8 cellular contexts compared by ENCODE assay signal in the genomic region with DNA sequence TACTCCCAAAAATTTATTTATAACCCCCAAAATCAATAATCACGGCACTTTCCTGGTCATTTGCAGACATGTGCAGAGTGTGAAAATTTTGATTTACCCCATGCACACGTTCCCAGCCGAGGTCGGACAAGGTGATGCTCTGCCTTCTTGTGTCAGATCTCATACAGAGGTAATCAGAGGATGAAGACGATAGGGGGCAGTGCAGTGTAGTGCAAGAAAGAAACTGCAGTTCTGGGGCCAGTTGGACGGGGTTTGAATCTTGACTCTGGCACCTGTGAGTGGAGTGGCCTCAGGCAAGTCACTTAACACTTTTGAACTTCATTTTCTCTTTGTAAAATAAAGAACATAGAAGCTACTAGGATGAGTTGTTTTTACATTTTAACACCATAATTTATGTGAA.
DNase-seq lines count a peak whose midpoint lies in the region; ATAC-seq and TF ChIP-seq lines count a peak whose summit lies in the region.

No MANE protein-coding gene starts in this region.

- peak; percentile 43 for ATAC-seq in HG02759 (IDR thresholded peaks at IDR 0.05; ENCODE audit: unreplicated experiment)

- dilution Hi-C loops in mammary epithelial cell (cut with HindIII; ENCODE audit: low sequenced_read_pairs) = no loop called here

- H3K27me3 ChIP-seq in mammary epithelial cell (ENCODE audit: insufficient read depth, low read length) = peaks cover 2% of the 10 kb centered on the region

- TF ChIP-seq CTCF in mammary epithelial cell (conservative IDR thresholded peaks at IDR 0.05 in 1 of 2, IDR thresholded peaks at IDR 0.05 in 1 of 2; ENCODE audit: extremely low read depth in 1 of 2, insufficient read depth in 1 of 2, low read depth in 1 of 2, low read length in 2 of 2) (peak; percentile 61 to 68), lower leg skin (IDR thresholded peaks at IDR 0.05) (no peak)

- no peaks in the 10 kb centered on the region for H4K20me1 ChIP-seq in mammary epithelial cell (ENCODE audit: insufficient read depth, low read length)

- no peak overlapping the region for H3K4me2 ChIP-seq in mammary epithelial cell (ENCODE audit: insufficient read depth, low read depth, low read length)

- no TSS peak for BruUV-seq in mammary epithelial cell (replicated peaks; lab: Mats Ljungman, UMichigan)

- peak; percentile 52 for DNase-seq in EL
- DNase-seq in RPMI8226 = peak; percentile 32
- DNase-seq in mammary epithelial cell = peak; percentile 27
- peak; percentile 48 to 50 for DNase-seq in lung microvascular endothelial cell (ENCODE audit: low read depth in 2 of 2)
- no peak for DNase-seq in retina
- no peak for DNase-seq in lower leg skin (ENCODE audit: low spot score in 2 of 2)
- DNase-seq in activated gamma-delta T cell (lab: John Stamatoyannopoulos, UW) = no peak

- H3K4me1 ChIP-seq in mammary epithelial cell (ENCODE audit: insufficient read depth, low read length) = no peaks in the 10 kb centered on the region

- no peaks in the 10 kb centered on the region for H3K36me3 ChIP-seq in mammary epithelial cell (ENCODE audit: insufficient read depth, low read length)

- in situ Hi-C loops in mammary epithelial cell (cut with MboI; ENCODE audit: low sequenced_read_pairs in 2 of 2) = loop anchor here in 1 of 2 donors (25.0 kb wide), 1 partner anchor 249 kb away; the partner anchor contains the start of genes NCBP2L and TSC22D3

- H3K4me3 ChIP-seq in mammary epithelial cell (replicated peaks in 1 of 3; ENCODE audit: insufficient read depth in 1 of 3, low read depth in 2 of 3, low read length in 3 of 3) = no peak overlapping the region
- no peak overlapping the region for H3K4me3 ChIP-seq in lower leg skin (ENCODE audit: low read depth, poor library complexity, severe bottlenecking)

- intact Hi-C loops in mammary epithelial cell (cut with micrococcal nuclease) (loop anchor here (1.0 to 10.0 kb wide), 7 partner anchors 91 to 537 kb away; partner anchors contain the start of genes NCBP2L and PRPS1), lower leg skin (cut with DNase I; ENCODE audit: low total_unique reads) (no loop called here)

- 5% methylated on average over 6 of the region's 6 CpGs for WGBS in mammary epithelial cell (ENCODE audit: low coverage, missing lambda C conversion rate)
- 27 to 29% methylated on average over 6 of the region's 6 CpGs for WGBS in lower leg skin, 2 donors

- H3K9me3 ChIP-seq in mammary epithelial cell (replicated peaks; ENCODE audit: insufficient read depth, low read length) = no peaks in the 10 kb centered on the region

- no peak for TF ChIP-seq POLR2A in lower leg skin (IDR thresholded peaks at IDR 0.05)

- no peaks in the 10 kb centered on the region for H3K79me2 ChIP-seq in mammary epithelial cell (ENCODE audit: insufficient read depth, low read length)

- no peak overlapping the region for H3K27ac ChIP-seq in mammary epithelial cell (ENCODE audit: insufficient read depth, low read depth, low read length)

- CTCF ChIA-PET in mammary epithelial cell (lab: Charles Lee; ENCODE audit: low non-redundant PET) = no interaction called here

- no peak overlapping the region for H2AFZ ChIP-seq in mammary epithelial cell (ENCODE audit: low read depth, low read length)

- no peak overlapping the region for H3K9ac ChIP-seq in mammary epithelial cell (ENCODE audit: insufficient read depth, low read length)

Comparison
In these comparisons a context has a peak if more than half of its experiments do, and no peak if none do; other contexts are left out.
1. DNase-seq: peak in EL (single experiment), RPMI8226 (single experiment), mammary epithelial cell (single experiment) and lung microvascular endothelial cell (2 of 2); none in retina (single experiment), lower leg skin (0 of 2) and activated gamma-delta T cell (single experiment).
2. CTCF ChIP-seq: peak in mammary epithelial cell (2 of 2); none in lower leg skin (0 of 3).